In the genomic region with DNA sequence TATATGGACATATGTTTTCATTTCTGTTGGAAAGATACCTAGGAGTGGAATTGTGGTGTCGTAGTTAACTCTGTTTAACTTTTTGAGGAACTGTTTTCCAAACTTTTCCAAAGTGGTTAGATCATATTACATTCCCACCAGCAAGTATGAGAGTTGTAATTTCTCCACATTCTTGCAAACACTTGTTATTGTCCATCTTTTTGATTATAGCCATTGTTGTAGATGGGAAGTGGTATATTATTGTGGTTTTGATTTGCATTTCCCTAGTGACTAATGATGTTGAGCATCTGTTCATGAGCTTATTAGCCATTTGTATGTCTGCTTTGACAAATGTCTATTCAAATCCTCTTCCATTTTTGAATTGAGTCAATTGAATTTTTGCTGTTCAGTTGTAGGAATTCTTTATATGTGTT, we compare ENCODE assay signal across 1 cellular context.
TF ChIP-seq lines count a peak whose summit lies in the region.

No MANE protein-coding gene starts in this region.

TF ChIP-seq in IMR-90, 13 proteins besides CTCF, POLR2A, EP300 and RAD21:
- TF ChIP-seq CHD1 (IDR thresholded peaks at IDR 0.05; ENCODE audit: low read depth, low read length): no peak
- no peak for TF ChIP-seq MXI1 (IDR thresholded peaks at IDR 0.05; ENCODE audit: borderline replicate concordance, low read depth, low read length)
- TF ChIP-seq SMC3 (IDR thresholded peaks at IDR 0.05; ENCODE audit: low read depth, low read length): no peak
- no peak for TF ChIP-seq USF2 (IDR thresholded peaks at IDR 0.05; ENCODE audit: low read depth, low read length)
- TF ChIP-seq RCOR1 (IDR thresholded peaks at IDR 0.05; ENCODE audit: insufficient replicate concordance, low read length): no peak
- no peak for TF ChIP-seq RFX5 (IDR thresholded peaks at IDR 0.05; ENCODE audit: low read depth, low read length)
- no peak for TF ChIP-seq CEBPB (IDR thresholded peaks at IDR 0.05; ENCODE audit: low read depth, low read length)
- TF ChIP-seq MAFK (IDR thresholded peaks at IDR 0.05; ENCODE audit: low read depth, low read length): no peak
- no peak for TF ChIP-seq BHLHE40 (IDR thresholded peaks at IDR 0.05; ENCODE audit: low read depth, low read length)
- TF ChIP-seq FOS (IDR thresholded peaks at IDR 0.05; ENCODE audit: low read depth, low read length): no peak
- TF ChIP-seq NFE2L2 (IDR thresholded peaks at IDR 0.05; ENCODE audit: low read depth, low read length): no peak
- TF ChIP-seq ELK1 (IDR thresholded peaks at IDR 0.05; ENCODE audit: borderline replicate concordance, low read depth, low read length): no peak
- TF ChIP-seq MAZ (IDR thresholded peaks at IDR 0.05; ENCODE audit: borderline replicate concordance, low read depth, low read length): no peak
